22 cellular contexts compared by ENCODE assay signal in the genomic region with DNA sequence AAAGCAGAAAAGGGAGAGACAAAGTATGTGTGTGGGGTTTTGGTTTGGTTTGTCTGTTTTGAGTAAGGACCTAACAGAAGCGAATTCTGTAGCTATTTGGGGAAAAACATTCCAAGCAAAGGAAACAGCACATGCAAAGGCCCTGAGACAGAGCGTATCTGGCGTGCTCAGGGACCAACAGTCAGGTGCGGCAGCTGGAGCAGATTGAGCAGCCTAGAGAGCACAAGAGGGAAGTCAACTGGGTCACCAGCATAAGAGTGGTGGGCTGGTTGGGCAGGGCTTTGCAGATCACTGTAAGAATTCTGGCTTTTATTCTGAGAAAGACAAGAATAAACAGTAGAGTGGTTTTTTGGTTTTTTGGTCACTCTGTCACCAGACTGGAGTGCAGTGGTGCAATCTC.
"Had no signal": no experiment of that assay in that cellular context is flagged by ENCODE, and none has a peak within 500 bp of the region (broad histone marks: within the 10 kb centered on the region; RNA-seq: fewer than 3 reads in every experiment).

No MANE protein-coding gene starts in this region.

- H3K4me3 ChIP-seq: hepatocyte, psoas muscle, spleen, thoracic aorta, transverse colon had no signal

- H3K9ac ChIP-seq: parathyroid adenoma had no signal

- H2AFZ ChIP-seq: hepatocyte, parathyroid adenoma had no signal

- H3K27me3 Mint-ChIP-seq: stimulated activated naive CD8-positive, alpha-beta T cell treated with anti-CD3 and anti-CD28 coated beads, Interleukin-15, amount 100 ng/mL, for 72 hours had no signal

- DNase-seq: cerebellar nuclear complex; erythroblast; foreskin keratinocyte; head of caudate nucleus; mammary epithelial cell; naive thymus-derived CD4-positive, alpha-beta T cell; psoas muscle; retina; spleen; stimulated activated CD4-positive, alpha-beta T cell treated with anti-CD3 and anti-CD28 coated beads, Interleukin-15, amount 100 ng/mL, for 24 hours; stimulated activated CD4-positive, alpha-beta T cell treated with anti-CD3 and anti-CD28 coated beads, Interleukin-1b, Interleukin-23, amount 100 ng/mL, for 48 hours; stimulated activated CD4-positive, alpha-beta T cell treated with anti-CD3 and anti-CD28 coated beads, Interleukin-4, amount 100 ng/mL, for 24 hours; stimulated activated naive B cell treated with anti-CD40 and anti-IgM and Interleukin-4, amounts not matched to agents 10 μg/mL and 1 μg/mL and 100 μg/mL, for 72 hours; stimulated activated naive CD8-positive, alpha-beta T cell treated with anti-CD3 and anti-CD28 coated beads, Interleukin-15, amount 100 ng/mL, for 72 hours; substantia nigra; transverse colon had no signal

- ATAC-seq: foreskin keratinocyte; left lobe of liver; naive thymus-derived CD4-positive, alpha-beta T cell; psoas muscle; sciatic nerve; stimulated activated naive B cell treated with anti-CD40 and anti-IgM and Interleukin-4, amounts not matched to agents 10 μg/mL and 1 μg/mL and 100 μg/mL, for 72 hours; stimulated activated naive CD8-positive, alpha-beta T cell treated with anti-CD3 and anti-CD28 coated beads, Interleukin-15, amount 100 ng/mL, for 72 hours had no signal

- H3K4me1 ChIP-seq: foreskin keratinocyte, parathyroid adenoma had no signal

- H3K36me3 ChIP-seq: spleen, thoracic aorta, transverse colon had no signal

- H3K9me3 ChIP-seq: psoas muscle, spleen, thoracic aorta, transverse colon had no signal

- H3K4me3 Mint-ChIP-seq: dendritic cell treated with granulocyte-macrophage colony-stimulating factor and Interleukin-4, amounts not matched to agents 40 ng/mL and 50 ng/mL, for 4 days; stimulated activated naive B cell treated with anti-CD40 and anti-IgM and Interleukin-4, amounts not matched to agents 10 μg/mL and 1 μg/mL and 100 μg/mL, for 72 hours; stimulated activated naive CD8-positive, alpha-beta T cell treated with anti-CD3 and anti-CD28 coated beads, Interleukin-15, amount 100 ng/mL, for 72 hours had no signal

- H3K27me3 ChIP-seq: hepatocyte, spleen, transverse colon had no signal

- H3K27ac ChIP-seq: foreskin keratinocyte, hepatocyte, parathyroid adenoma, psoas muscle, thoracic aorta, transverse colon had no signal

- H3K27ac Mint-ChIP-seq: dendritic cell treated with granulocyte-macrophage colony-stimulating factor and Interleukin-4, amounts not matched to agents 40 ng/mL and 50 ng/mL, for 4 days; stimulated activated naive B cell treated with anti-CD40 and anti-IgM and Interleukin-4, amounts not matched to agents 10 μg/mL and 1 μg/mL and 100 μg/mL, for 72 hours; stimulated activated naive CD8-positive, alpha-beta T cell treated with anti-CD3 and anti-CD28 coated beads, Interleukin-15, amount 100 ng/mL, for 72 hours had no signal

- H3K4me2 ChIP-seq: hepatocyte had no signal
